Comparison of ENCODE assay signal across 20 cellular contexts in genomic region chr10:1576467-1577259, GRCh38.
"Had no signal": no experiment of that assay in that cellular context is flagged by ENCODE, and none has a peak within 500 bp of the region (broad histone marks: within the 10 kb centered on the region; RNA-seq: fewer than 3 reads in every experiment).

No MANE protein-coding gene starts in this region.

- H3K27ac ChIP-seq: esophagus muscularis mucosa, neural progenitor cell, ovary, transverse colon, WERI-Rb-1 had no signal

- DNase-seq: activated CD4-positive, alpha-beta memory T cell treated with anti-CD3 and anti-CD28 coated beads, Interleukin-2, amount 10 ng/mL, durations not matched to agents 7 days and 5 days; activated CD4-positive, alpha-beta T cell treated with anti-CD3 and anti-CD28 coated beads for 36 hours; activated effector memory CD4-positive, alpha-beta T cell treated with Interleukin-2 at 50 U/mL for 16 hours; activated naive CD4-positive, alpha-beta T cell treated with anti-CD3 and anti-CD28 coated beads, Interleukin-2, amount 50 U/mL, for 16 hours; activated T-cell treated with anti-CD3 and anti-CD28 coated beads, Interleukin-2, amount 50 U/mL, for 4 hours; amniotic stem cell; caudate nucleus; glutamatergic neuron; hypothalamus; ovary; stimulated activated CD4-positive, alpha-beta T cell treated with anti-CD3 and anti-CD28 coated beads, Interleukin-2, amount 100 ng/mL, for 48 hours; stimulated activated naive CD4-positive, alpha-beta T cell; T-helper 17 cell; transverse colon; WERI-Rb-1 had no signal

- H3K4me3 Mint-ChIP-seq: activated CD4-positive, alpha-beta memory T cell treated with anti-CD3 and anti-CD28 coated beads, Interleukin-2, amount 10 ng/mL, durations not matched to agents 7 days and 5 days; activated CD4-positive, alpha-beta T cell treated with anti-CD3 and anti-CD28 coated beads for 36 hours; activated T-cell treated with anti-CD3 and anti-CD28 coated beads, Interleukin-2, amount 50 U/mL, for 4 hours; mesothelial cell of epicardium; neural progenitor cell; T-helper 17 cell had no signal

- H3K9me3 Mint-ChIP-seq: activated T-cell treated with anti-CD3 and anti-CD28 coated beads, Interleukin-2, amount 50 U/mL, for 4 hours; mesothelial cell of epicardium had no signal

- ATAC-seq: activated CD4-positive, alpha-beta T cell treated with anti-CD3 and anti-CD28 coated beads for 36 hours; activated T-cell treated with anti-CD3 and anti-CD28 coated beads, Interleukin-2, amount 50 U/mL, for 4 hours; T-helper 17 cell had no signal

- H3K27me3 ChIP-seq: neural progenitor cell, ovary, transverse colon had no signal

- H3K9me3 ChIP-seq: esophagus muscularis mucosa, ovary, transverse colon had no signal

- H3K27ac Mint-ChIP-seq: activated CD4-positive, alpha-beta memory T cell treated with anti-CD3 and anti-CD28 coated beads, Interleukin-2, amount 10 ng/mL, durations not matched to agents 7 days and 5 days; activated CD4-positive, alpha-beta T cell treated with anti-CD3 and anti-CD28 coated beads for 36 hours; mesothelial cell of epicardium; neural progenitor cell; T-helper 17 cell had no signal

- H3K36me3 ChIP-seq: esophagus muscularis mucosa, neural progenitor cell, ovary, transverse colon, WERI-Rb-1 had no signal

- H3K4me1 ChIP-seq: esophagus muscularis mucosa, transverse colon had no signal

- H3K4me3 ChIP-seq: esophagus muscularis mucosa, neural progenitor cell, ovary, transverse colon had no signal

- H3K27me3 Mint-ChIP-seq: activated CD4-positive, alpha-beta memory T cell treated with anti-CD3 and anti-CD28 coated beads, Interleukin-2, amount 10 ng/mL, durations not matched to agents 7 days and 5 days had no signal

- FAIRE-seq: colon, endometrium had no signal

- H3K36me3 Mint-ChIP-seq: mesothelial cell of epicardium, neural progenitor cell had no signal

- H3K4me1 Mint-ChIP-seq: activated CD4-positive, alpha-beta memory T cell treated with anti-CD3 and anti-CD28 coated beads, Interleukin-2, amount 10 ng/mL, durations not matched to agents 7 days and 5 days; activated CD4-positive, alpha-beta T cell treated with anti-CD3 and anti-CD28 coated beads for 36 hours; mesothelial cell of epicardium had no signal
